Comparison of ENCODE assay signal across 10 cellular contexts in genomic region chr17:35241520-35241919, GRCh38. TPM values are rescaled to one million over a fixed set of nuclear protein-coding genes. Genes with fewer than 3 reads are reported as not detected.
DNase-seq lines count a peak whose midpoint lies in the region; ATAC-seq, FAIRE-seq and TF ChIP-seq lines count a peak whose summit lies in the region.
"Had no signal": no experiment of that assay in that cellular context is flagged by ENCODE, and none has a peak within 500 bp of the region (broad histone marks: within the 10 kb centered on the region; RNA-seq: fewer than 3 reads in every experiment).

No MANE protein-coding gene starts in this region.

- ATAC-seq in activated CD4-positive, CD25-positive, alpha-beta regulatory T cell treated with anti-CD3 and anti-CD28 coated beads, Interleukin-2, amount 50 U/mL, for 24 hours: no peak
- ATAC-seq in HG02588 (IDR thresholded peaks at IDR 0.05; ENCODE audit: unreplicated experiment): no peak

- no peaks in the 10 kb centered on the region for H3K27me3 Mint-ChIP-seq in astrocyte (ENCODE audit: low read depth, unreplicated experiment)

- H3K9me3 ChIP-seq in astrocyte (ENCODE audit: insufficient read depth, low read depth, low read length) (no peaks in the 10 kb centered on the region), muscle layer of duodenum (ENCODE audit: control insufficient read depth in 1 of 2, low read length in 2 of 2) (no peaks in the 10 kb centered on the region), transverse colon (no peaks in the 10 kb centered on the region)

- DNase-seq in activated CD4-positive, CD25-positive, alpha-beta regulatory T cell treated with anti-CD3 and anti-CD28 coated beads, Interleukin-2, amount 50 U/mL, for 72 hours: peak; percentile 57
- DNase-seq in astrocyte (ENCODE audit: low read depth) (no peak), transverse colon (no peak), NCI-H2171 treated with DMSO at 0.1 percent for 48 hours (lab: John Stamatoyannopoulos, UW) (no peak), NCI-H446 treated with DMSO at 0.1 percent for 48 hours (lab: John Stamatoyannopoulos, UW) (no peak)

- peak overlapping the region; percentile 93 for H3K4me2 ChIP-seq in astrocyte (ENCODE audit: low read length)

- TF ChIP-seq POLR2A in transverse colon (IDR thresholded peaks at IDR 0.05): no peak

- peaks cover 26% of the 10 kb centered on the region for H3K4me1 Mint-ChIP-seq in astrocyte (ENCODE audit: low read depth, unreplicated experiment)

- H3K36me3 ChIP-seq in astrocyte (ENCODE audit: insufficient read depth, low read length) (no peaks in the 10 kb centered on the region), muscle layer of duodenum (ENCODE audit: control insufficient read depth in 1 of 2, insufficient read depth in 2 of 2, low read length in 2 of 2) (peaks cover 0 to 14% of the 10 kb centered on the region in 2 donors), transverse colon (no peaks in the 10 kb centered on the region)

- H3K9me3 Mint-ChIP-seq in astrocyte (ENCODE audit: unreplicated experiment): no peaks in the 10 kb centered on the region

- no peak for FAIRE-seq in astrocyte (lab: Jason Lieb, UNC)
- FAIRE-seq: A204.1 had no signal

- peaks cover 18% of the 10 kb centered on the region for H3K79me2 ChIP-seq in astrocyte (ENCODE audit: insufficient read depth, low read length)

- intact Hi-C loops in transverse colon (cut with DNase I; ENCODE audit: low total_unique reads): no loop called here

- 89 to 96% methylated on average over 12 to 19 of the region's 19 CpGs for WGBS in transverse colon (ENCODE audit: low coverage in 1 of 2), 2 donors

- H3K36me3 Mint-ChIP-seq in astrocyte (ENCODE audit: low read depth, unreplicated experiment): peaks cover 5% of the 10 kb centered on the region

- TF ChIP-seq EP300 in transverse colon (IDR thresholded peaks at IDR 0.05; ENCODE audit: low read depth): no peak

- peaks cover 18% of the 10 kb centered on the region for H3K4me1 ChIP-seq in astrocyte (ENCODE audit: insufficient read depth, low read length)
- peaks cover 13 to 15% of the 10 kb centered on the region in 2 donors for H3K4me1 ChIP-seq in muscle layer of duodenum (ENCODE audit: control insufficient read depth in 1 of 2, insufficient read depth in 2 of 2, low read length in 2 of 2)
- peaks cover 5 to 35% (median 12%) of the 10 kb centered on the region in 4 donors for H3K4me1 ChIP-seq in transverse colon

- H3K4me3 Mint-ChIP-seq in astrocyte (ENCODE audit: unreplicated experiment): peak overlapping the region; percentile 93

- peaks cover 2% of the 10 kb centered on the region for H3K27me3 ChIP-seq in astrocyte (ENCODE audit: insufficient read depth, low read length)
- H3K27me3 ChIP-seq in muscle layer of duodenum (ENCODE audit: low read depth, low read length): no peaks in the 10 kb centered on the region
- peaks cover 15% of the 10 kb centered on the region for H3K27me3 ChIP-seq in transverse colon

- in situ Hi-C loops in transverse colon (cut with MboI; ENCODE audit: low pct_ligation_motif_present in 1 of 4, low pct_unique_long_range_greater_than_20kb in 1 of 4, low sequenced_read_pairs in 3 of 4): no loop called here

- no peak overlapping the region for H2AFZ ChIP-seq in astrocyte (ENCODE audit: low read depth, low read length)

- TF ChIP-seq CTCF in astrocyte (IDR thresholded peaks at IDR 0.05; ENCODE audit: insufficient read depth, low read depth, low read length) (no peak), transverse colon (IDR thresholded peaks at IDR 0.05) (no peak)

- H3K4me3 ChIP-seq in astrocyte (ENCODE audit: insufficient read depth, low read depth, low read length): no peak overlapping the region
- peak overlapping the region; percentile 92 to 95 for H3K4me3 ChIP-seq in muscle layer of duodenum (ENCODE audit: low read depth in 1 of 2, low read length in 2 of 2)
- H3K4me3 ChIP-seq in transverse colon: peak overlapping the region in 3 of 4 donors; percentile 46 to 73 (median 53)

- H3K27ac ChIP-seq in astrocyte (ENCODE audit: low read depth, low read length) (no peak overlapping the region), muscle layer of duodenum (ENCODE audit: low read length) (peak overlapping the region; percentile 95), transverse colon (peak overlapping the region; percentile 92 to 96 (median 94))

- H3K9ac ChIP-seq in astrocyte (ENCODE audit: low read length): no peak overlapping the region

- H3K27ac Mint-ChIP-seq in astrocyte (ENCODE audit: unreplicated experiment): peak overlapping the region; percentile 54

- H4K20me1 ChIP-seq in astrocyte (ENCODE audit: insufficient read depth, low read length): no peaks in the 10 kb centered on the region

RNA-seq across cellular contexts. Expression of gene SLFN5, which starts 1.4 kb away (rescaled TPM):
- total RNA-seq in astrocyte (108 and 120 TPM in 2 replicates), transverse colon (10 to 100 TPM in 1 of 4 donors, 1 to 10 TPM in 3; 2.8 to 14.0 (median 5.7) TPM)

RNA-seq across cellular contexts. Expression of gene SLC35G3, which starts 47.3 kb away (rescaled TPM):
- total RNA-seq in astrocyte (not detected in 2 replicates), transverse colon (not detected)
- total RNA-seq: glomerular endothelial cell had no signal
